In the genomic region with DNA sequence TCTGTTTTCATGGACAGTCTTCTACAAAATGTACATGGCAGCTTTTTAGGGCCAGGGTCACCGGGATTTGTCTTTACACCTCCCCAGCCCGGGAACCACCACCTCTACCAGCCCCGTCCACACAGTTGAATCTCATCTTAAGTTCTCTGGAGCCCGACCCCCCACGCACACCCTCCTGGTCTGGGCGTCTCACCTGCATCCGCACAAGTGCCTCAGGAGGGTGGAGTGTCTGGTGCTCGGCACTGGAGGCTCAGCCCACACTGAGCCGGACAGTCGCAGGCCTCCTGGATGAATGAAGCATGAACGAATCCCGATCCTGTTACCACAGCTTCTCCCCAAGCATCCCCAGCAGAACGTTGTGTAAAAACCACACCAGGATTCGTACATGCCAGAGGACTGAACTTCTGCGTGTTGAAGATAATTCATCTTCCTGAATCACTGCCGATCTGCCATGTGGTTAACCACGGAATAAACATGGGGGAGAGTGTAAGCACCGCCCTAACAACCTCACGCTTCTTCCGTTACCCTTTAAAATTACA, we compare ENCODE assay signal across 8 cellular contexts.
DNase-seq lines count a peak whose midpoint lies in the region; ATAC-seq, FAIRE-seq and TF ChIP-seq lines count a peak whose summit lies in the region.

No MANE protein-coding gene starts in this region.

- peaks cover 0 to 51% (median 6%) of the 10 kb centered on the region in 11 experiments; a peak in 8 of 22 replicates for H4K20me1 ChIP-seq in BLaER1 treated with 17β-estradiol and CSF1 and Interleukin-3, amounts not matched to agents 10 nM and 100 nM

- H3K36me3 ChIP-seq in BLaER1 treated with 17β-estradiol and CSF1 and Interleukin-3, amounts not matched to agents 10 nM and 100 nM, result no peaks in the 10 kb centered on the region
- H3K36me3 ChIP-seq in mucosa of descending colon (ENCODE audit: low read depth), result no peaks in the 10 kb centered on the region

- peaks cover 36% of the 10 kb centered on the region for H3K4me1 Mint-ChIP-seq in activated naive CD4-positive, alpha-beta T cell treated with anti-CD3 and anti-CD28 coated beads for 36 hours (ENCODE audit: low read depth)

- no peaks in the 10 kb centered on the region for H3K27me3 Mint-ChIP-seq in activated naive CD4-positive, alpha-beta T cell treated with anti-CD3 and anti-CD28 coated beads for 36 hours (ENCODE audit: low read depth)

- intact Hi-C loops in activated naive CD4-positive, alpha-beta T cell treated with anti-CD3 and anti-CD28 coated beads for 36 hours (cut with micrococcal nuclease), result loop anchor here (1.0 to 5.0 kb wide), 2 partner anchors 56 to 65 kb away; no protein-coding TSS in a partner anchor
- intact Hi-C loops in mucosa of descending colon (cut with DNase I, micrococcal nuclease), result no loop called here

- peaks cover 0 to 18% (median 12%) of the 10 kb centered on the region in 11 experiments; a peak in 18 of 22 replicates for H3K9me3 ChIP-seq in BLaER1 treated with 17β-estradiol and CSF1 and Interleukin-3, amounts not matched to agents 10 nM and 100 nM (replicated peaks in 1 of 11)
- no peaks in the 10 kb centered on the region for H3K9me3 ChIP-seq in mucosa of descending colon

- H3K27ac ChIP-seq in BLaER1 treated with 17β-estradiol and CSF1 and Interleukin-3, amounts not matched to agents 10 nM and 100 nM, result no peak overlapping the region

- peak overlapping the region; percentile 69 for H3K4me3 Mint-ChIP-seq in activated naive CD4-positive, alpha-beta T cell treated with anti-CD3 and anti-CD28 coated beads for 36 hours

- peak; percentile 74 for FAIRE-seq in RCC 7860 (lab: Jason Lieb, UNC)

- CTCF ChIA-PET in activated naive CD4-positive, alpha-beta T cell treated with anti-CD3 and anti-CD28 coated beads for 36 hours (lab: Charles Lee), result no interaction called here

- peak overlapping the region; percentile 66 to 89 (median 79) for H3K4me2 ChIP-seq in BLaER1 treated with 17β-estradiol and CSF1 and Interleukin-3, amounts not matched to agents 10 nM and 100 nM

- peaks cover 21% of the 10 kb centered on the region for H3K36me3 Mint-ChIP-seq in activated naive CD4-positive, alpha-beta T cell treated with anti-CD3 and anti-CD28 coated beads for 36 hours (ENCODE audit: low read depth)

- peaks cover 23 to 41% (median 32%) of the 10 kb centered on the region in 10 experiments for H3K4me1 ChIP-seq in BLaER1 treated with 17β-estradiol and CSF1 and Interleukin-3, amounts not matched to agents 10 nM and 100 nM
- H3K4me1 ChIP-seq in mucosa of descending colon (ENCODE audit: low read depth), result no peaks in the 10 kb centered on the region

- H3K27ac Mint-ChIP-seq in activated naive CD4-positive, alpha-beta T cell treated with anti-CD3 and anti-CD28 coated beads for 36 hours, result peak overlapping the region; percentile 11

- H3K9ac ChIP-seq in BLaER1 treated with 17β-estradiol and CSF1 and Interleukin-3, amounts not matched to agents 10 nM and 100 nM, result no peak overlapping the region

- DNase-seq in RCC 7860 (ENCODE audit: low spot score), result peak; percentile 71
- DNase-seq in activated naive CD4-positive, alpha-beta T cell treated with anti-CD3 and anti-CD28 coated beads for 36 hours, result peak; percentile 76
- DNase-seq in mucosa of descending colon, result peak in 2 of 3 donors; percentile 7 to 48
- no peak for DNase-seq in SW 1271 (lab: John Stamatoyannopoulos, UW)
- no peak for DNase-seq in hippocampal formation (lab: John Stamatoyannopoulos, UW)
- no peak for DNase-seq in NK-92 (lab: John Stamatoyannopoulos, UW; ENCODE audit: unreplicated experiment)

- peaks cover 3 to 88% (median 31%) of the 10 kb centered on the region in 11 experiments; a peak in 19 of 22 replicates for H3K27me3 ChIP-seq in BLaER1 treated with 17β-estradiol and CSF1 and Interleukin-3, amounts not matched to agents 10 nM and 100 nM

- TF ChIP-seq CTCF in mucosa of descending colon (IDR thresholded peaks at IDR 0.05), result no peak

- peaks cover 6% of the 10 kb centered on the region for H3K9me3 Mint-ChIP-seq in activated naive CD4-positive, alpha-beta T cell treated with anti-CD3 and anti-CD28 coated beads for 36 hours

- ATAC-seq in mucosa of descending colon (peak; percentile 64), HG03025 (IDR thresholded peaks at IDR 0.05; ENCODE audit: low FRiP score, unreplicated experiment) (no peak)

- no peak overlapping the region for H3K4me3 ChIP-seq in BLaER1 treated with 17β-estradiol and CSF1 and Interleukin-3, amounts not matched to agents 10 nM and 100 nM
- no peak overlapping the region for H3K4me3 ChIP-seq in mucosa of descending colon

Comparison
In these comparisons a context has a peak if more than half of its experiments do, and no peak if none do; other contexts are left out.
1. DNase-seq: peak in RCC 7860 (single experiment), activated naive CD4-positive, alpha-beta T cell treated with anti-CD3 and anti-CD28 coated beads for 36 hours (single experiment) and mucosa of descending colon (2 of 3); none in SW 1271 (0 of 2), hippocampal formation (0 of 2) and NK-92 (single experiment).